Comparison of ENCODE assay signal across 19 cellular contexts in genomic region chr12:104637616-104638015, GRCh38.
DNase-seq lines count a peak whose midpoint lies in the region; ATAC-seq and TF ChIP-seq lines count a peak whose summit lies in the region.
"Had no signal": no experiment of that assay in that cellular context is flagged by ENCODE, and none has a peak within 500 bp of the region (broad histone marks: within the 10 kb centered on the region; RNA-seq: fewer than 3 reads in every experiment).

No MANE protein-coding gene starts in this region.

- CTCF ChIA-PET in CD4-positive, alpha-beta memory T cell (lab: Charles Lee; ENCODE audit: partially characterized antibody), result no interaction called here

- ATAC-seq in body of pancreas, result peak; percentile 21
- peak; percentile 19 for ATAC-seq in mucosa of descending colon
- ATAC-seq: foreskin keratinocyte had no signal

- no peak for TF ChIP-seq POLR2A in body of pancreas (IDR thresholded peaks at IDR 0.05)

- H3K4me1 Mint-ChIP-seq in CD4-positive, alpha-beta memory T cell, result peaks cover 40 to 71% (median 55%) of the 10 kb centered on the region in 4 donors

- peak overlapping the region in 6 of 7 donors; percentile 13 to 74 (median 54) for H3K27ac Mint-ChIP-seq in CD4-positive, alpha-beta memory T cell

- WGBS in body of pancreas, 2 donors, result 59 to 80% methylated on average over 6 of the region's 6 CpGs

- POLR2A ChIA-PET in CD4-positive, alpha-beta memory T cell (lab: Charles Lee; ENCODE audit: partially characterized antibody), result no interaction called here

- no peaks in the 10 kb centered on the region for H3K9me3 ChIP-seq in CD4-positive, alpha-beta memory T cell (ENCODE audit: control insufficient read depth in 1 of 2, low read length in 2 of 2)
- H3K9me3 ChIP-seq in body of pancreas (no peaks in the 10 kb centered on the region), mucosa of descending colon (no peaks in the 10 kb centered on the region)
- H3K9me3 ChIP-seq: ascending aorta, SK-N-SH had no signal

- intact Hi-C loops in CD4-positive, alpha-beta memory T cell (cut with micrococcal nuclease), result no loop called here
- intact Hi-C loops in body of pancreas (cut with DNase I) (no loop called here), mucosa of descending colon (cut with DNase I, micrococcal nuclease) (no loop called here)

- no peak for DNase-seq in CD4-positive, alpha-beta memory T cell
- DNase-seq in HL-60 (ENCODE audit: low read depth in 1 of 2, low spot score in 1 of 2), result peak in 1 of 2 experiments; percentile 40
- DNase-seq in body of pancreas, result peak in 1 of 4 donors; percentile 31
- DNase-seq in mucosa of descending colon, result no peak
- DNase-seq in effector CD8-positive, alpha-beta T cell (lab: John Stamatoyannopoulos, UW), result no peak
- no peak for DNase-seq in RPMI8226
- no peak for DNase-seq in NCI-H2107 treated with DMSO at 0.1 percent for 48 hours (lab: John Stamatoyannopoulos, UW; ENCODE audit: unreplicated experiment)
- DNase-seq: activated CD8-positive, alpha-beta memory T cell treated with anti-CD3 and anti-CD28 coated beads for 24 hours; activated effector memory CD4-positive, alpha-beta T cell treated with anti-CD3 and anti-CD28 coated beads, Interleukin-2, amount 50 U/mL, for 16 hours; foreskin keratinocyte; GOT3; NCI-H1092 treated with DMSO at 0.1 percent for 48 hours; NCI-H2107; NCI-H69; OCI-M1; SK-N-SH; small intestine; tibial artery had no signal

- H3K27ac ChIP-seq in CD4-positive, alpha-beta memory T cell (ENCODE audit: low read depth, low read length), result no peak overlapping the region
- H3K27ac ChIP-seq in HL-60 (replicated peaks), result 0 out of 2 replicates have a peak overlapping the region, but pooled peaks have one; percentile 27
- H3K27ac ChIP-seq in body of pancreas, result no peak overlapping the region
- H3K27ac ChIP-seq: ascending aorta, foreskin keratinocyte, tibial artery had no signal

- no peaks in the 10 kb centered on the region for H3K27me3 Mint-ChIP-seq in CD4-positive, alpha-beta memory T cell

- peaks cover 24% of the 10 kb centered on the region for H3K4me1 ChIP-seq in CD4-positive, alpha-beta memory T cell (ENCODE audit: insufficient read depth, low read length)
- H3K4me1 ChIP-seq in body of pancreas (no peaks in the 10 kb centered on the region), mucosa of descending colon (ENCODE audit: low read depth) (no peaks in the 10 kb centered on the region)
- H3K4me1 ChIP-seq: foreskin keratinocyte had no signal

- TF ChIP-seq CTCF in HL-60 (IDR thresholded peaks at IDR 0.05; ENCODE audit: insufficient read depth, low read length) (no peak), body of pancreas (IDR thresholded peaks at IDR 0.05) (no peak), mucosa of descending colon (IDR thresholded peaks at IDR 0.05) (no peak)

- no peak overlapping the region for H3K4me3 ChIP-seq in CD4-positive, alpha-beta memory T cell (ENCODE audit: low read length in 2 of 2)
- no peak overlapping the region for H3K4me3 ChIP-seq in HL-60 (replicated peaks; ENCODE audit: insufficient read depth, low read length)
- no peak overlapping the region for H3K4me3 ChIP-seq in body of pancreas
- H3K4me3 ChIP-seq in mucosa of descending colon, result no peak overlapping the region
- H3K4me3 ChIP-seq: ascending aorta, tibial artery had no signal

- peak overlapping the region in 1 of 8 donors; percentile 40 for H3K4me3 Mint-ChIP-seq in CD4-positive, alpha-beta memory T cell

- peaks cover 17 to 25% of the 10 kb centered on the region in 2 donors for H3K36me3 Mint-ChIP-seq in CD4-positive, alpha-beta memory T cell

- H3K27me3 ChIP-seq in CD4-positive, alpha-beta memory T cell (ENCODE audit: insufficient read depth, low read length), result no peaks in the 10 kb centered on the region
- H3K27me3 ChIP-seq in HL-60 (ENCODE audit: insufficient read depth, poor library complexity, severe bottlenecking) (no peaks in the 10 kb centered on the region), body of pancreas (no peaks in the 10 kb centered on the region)
- H3K27me3 ChIP-seq: ascending aorta, foreskin keratinocyte, tibial artery had no signal

- H3K36me3 ChIP-seq in CD4-positive, alpha-beta memory T cell (ENCODE audit: insufficient read depth, low read length), result no peaks in the 10 kb centered on the region
- H3K36me3 ChIP-seq in body of pancreas (replicated peaks in 1 of 2; ENCODE audit: insufficient read depth in 1 of 2, low read depth in 2 of 2), result no peaks in the 10 kb centered on the region
- no peaks in the 10 kb centered on the region for H3K36me3 ChIP-seq in mucosa of descending colon (ENCODE audit: low read depth)
- H3K36me3 ChIP-seq: ascending aorta, tibial artery had no signal

- peaks cover 0 to 6% (median 3%) of the 10 kb centered on the region in 8 donors for H3K9me3 Mint-ChIP-seq in CD4-positive, alpha-beta memory T cell
